2 cellular contexts compared by ENCODE assay signal in genomic region chr14:103058209-103059055, GRCh38.
TF ChIP-seq lines count a peak whose summit lies in the region.

No MANE protein-coding gene starts in this region.

TF ChIP-seq in K562, 482 proteins besides CTCF, POLR2A, EP300 and RAD21:
- TF ChIP-seq JUN (IDR thresholded peaks at IDR 0.05; ENCODE audit: borderline replicate concordance, low read depth, low read length) (no peak), JUN (CRISPR knock-in tag; IDR thresholded peaks at IDR 0.05; ENCODE audit: borderline replicate concordance) (no peak), NEUROD1 (IDR thresholded peaks at IDR 0.05; ENCODE audit: borderline replicate concordance, low read depth, low read length, partially characterized antibody) (no peak), GATAD2A (IDR thresholded peaks at IDR 0.05) (no peak), ZFPM2 (CRISPR knock-in tag; IDR thresholded peaks at IDR 0.05) (no peak), ZNF398 (CRISPR knock-in tag; IDR thresholded peaks at IDR 0.05) (no peak), RFX1 (IDR thresholded peaks at IDR 0.05) (no peak), TCF15 (CRISPR knock-in tag; IDR thresholded peaks at IDR 0.05) (no peak), HDAC2 (IDR thresholded peaks at IDR 0.05) (no peak), ZNF282 (CRISPR knock-in tag; IDR thresholded peaks at IDR 0.05) (no peak), RAD51 (IDR thresholded peaks at IDR 0.05; ENCODE audit: borderline replicate concordance, low read depth) (no peak), LEF1 (IDR thresholded peaks at IDR 0.05) (no peak), CC2D1A (IDR thresholded peaks at IDR 0.05) (no peak), ZBTB34 (CRISPR knock-in tag; IDR thresholded peaks at IDR 0.05) (no peak), TAL1 (IDR thresholded peaks at IDR 0.05) (no peak), ZC3H4 (CRISPR knock-in tag; IDR thresholded peaks at IDR 0.05; ENCODE audit: borderline replicate concordance) (no peak)
TF ChIP-seq in K562: peak in this region for 0.

TF ChIP-seq in HepG2, 621 proteins besides CTCF, POLR2A, EP300 and RAD21:
- TF ChIP-seq NFE2L1 (CRISPR knock-in tag; IDR thresholded peaks at IDR 0.05; ENCODE audit: borderline replicate concordance) (0 out of 2 replicates have a peak, but pooled peaks have one; percentile 7), ZBTB1 (CRISPR knock-in tag; IDR thresholded peaks at IDR 0.05; ENCODE audit: borderline replicate concordance) (no peak), YEATS2 (CRISPR knock-in tag; IDR thresholded peaks at IDR 0.05; ENCODE audit: borderline replicate concordance) (0 out of 2 replicates have a peak, but pooled peaks have one; percentile 4), ZFP90 (CRISPR knock-in tag; IDR thresholded peaks at IDR 0.05; ENCODE audit: borderline replicate concordance) (peak; percentile 11; the same call in 1 of the 2 replicates), ZNF225 (CRISPR knock-in tag; IDR thresholded peaks at IDR 0.05) (0 out of 2 replicates have a peak, but pooled peaks have one; percentile 35), ZNF274 (CRISPR knock-in tag; IDR thresholded peaks at IDR 0.05) (0 out of 2 replicates have a peak, but pooled peaks have one; percentile 12), KAT8 (CRISPR knock-in tag; IDR thresholded peaks at IDR 0.05) (no peak), ZNF687 (CRISPR knock-in tag; IDR thresholded peaks at IDR 0.05) (0 out of 2 replicates have a peak, but pooled peaks have one; percentile 63), PREB (CRISPR knock-in tag; IDR thresholded peaks at IDR 0.05) (no peak), HMGXB4 (CRISPR knock-in tag; IDR thresholded peaks at IDR 0.05; ENCODE audit: borderline replicate concordance in 1 of 2, low read depth in 1 of 2) (0 out of 4 replicates have a peak, but pooled peaks of 1 of the 2 experiments have one; percentile 25), ETS1 (CRISPR knock-in tag; IDR thresholded peaks at IDR 0.05) (no peak), SMYD3 (CRISPR knock-in tag; IDR thresholded peaks at IDR 0.05) (no peak), E2F1 (CRISPR knock-in tag; IDR thresholded peaks at IDR 0.05) (no peak), ZNF546 (CRISPR knock-in tag; conservative IDR thresholded peaks at IDR 0.05) (0 out of 2 replicates have a peak, but pooled peaks have one; percentile 4), IRF9 (CRISPR knock-in tag; IDR thresholded peaks at IDR 0.05; ENCODE audit: borderline replicate concordance) (peak; percentile 13; the same call in 1 of the 2 replicates), UBTF (CRISPR knock-in tag; IDR thresholded peaks at IDR 0.05) (0 out of 2 replicates have a peak, but pooled peaks have one; percentile 12), ARID4A (CRISPR knock-in tag; IDR thresholded peaks at IDR 0.05; ENCODE audit: borderline replicate concordance) (0 out of 2 replicates have a peak, but pooled peaks have one; percentile 11), ZNF558 (CRISPR knock-in tag; IDR thresholded peaks at IDR 0.05; ENCODE audit: borderline replicate concordance) (no peak), RXRB (CRISPR knock-in tag; IDR thresholded peaks at IDR 0.05; ENCODE audit: borderline replicate concordance) (no peak), ASH2L (IDR thresholded peaks at IDR 0.05; ENCODE audit: insufficient read length, low read depth, low read length) (no peak)
